Comparison of ENCODE assay signal across 22 cellular contexts in genomic region chr3:12620729-12621128, GRCh38.
"Had no signal": no experiment of that assay in that cellular context is flagged by ENCODE, and none has a peak within 500 bp of the region (broad histone marks: within the 10 kb centered on the region; RNA-seq: fewer than 3 reads in every experiment).

No MANE protein-coding gene starts in this region.

- H3K4me2 ChIP-seq: SK-N-SH, smooth muscle cell had no signal

- H3K27me3 Mint-ChIP-seq: activated naive CD4-positive, alpha-beta T cell treated with anti-CD3 and anti-CD28 coated beads, Interleukin-2, amount 50 U/mL, for 24 hours; progenitor cell of endocrine pancreas had no signal

- H3K9me3 Mint-ChIP-seq: activated naive CD4-positive, alpha-beta T cell treated with anti-CD3 and anti-CD28 coated beads, Interleukin-2, amount 50 U/mL, for 24 hours; nephron progenitor cell; T-helper 1 cell treated with Interleukin-12 subunit alpha and Interleukin-12 subunit beta and Interleukin-4 antibody, amounts not matched to agents 30 μg/mL and 1 μg/mL, for 36 hours had no signal

- H3K27me3 ChIP-seq: esophagus muscularis mucosa, stomach, testis, upper lobe of right lung had no signal

- FAIRE-seq: TTC549 had no signal

- H3K9me3 ChIP-seq: esophagus muscularis mucosa, SK-N-SH, stomach, testis, upper lobe of right lung had no signal

- H3K9ac ChIP-seq: SK-N-SH had no signal

- H3K27ac ChIP-seq: coronary artery, esophagus muscularis mucosa, stomach, testis, upper lobe of right lung had no signal

- H3K4me3 ChIP-seq: coronary artery, esophagus muscularis mucosa, smooth muscle cell, stomach, testis, upper lobe of right lung had no signal

- ATAC-seq: activated CD4-positive, CD25-positive, alpha-beta regulatory T cell treated with anti-CD3 and anti-CD28 coated beads, Interleukin-2, amount 50 U/mL, for 24 hours; right cardiac atrium; upper lobe of right lung had no signal

- H3K4me3 Mint-ChIP-seq: activated naive CD4-positive, alpha-beta T cell treated with anti-CD3 and anti-CD28 coated beads, Interleukin-2, amount 50 U/mL, for 24 hours; nephron progenitor cell; T-helper 1 cell treated with Interleukin-12 subunit alpha and Interleukin-12 subunit beta and Interleukin-4 antibody, amounts not matched to agents 30 μg/mL and 1 μg/mL, for 36 hours had no signal

- H3K4me1 ChIP-seq: testis had no signal

- DNase-seq: activated CD4-positive, alpha-beta T cell treated with anti-CD3 and anti-CD28 coated beads, Interleukin-2, amount 50 U/mL, for 4 hours; activated effector memory CD4-positive, alpha-beta T cell treated with Interleukin-2 at 50 U/mL for 16 hours; amniotic stem cell; effector CD4-positive, alpha-beta T cell; glutamatergic neuron; kidney glomerular epithelial cell; nephron progenitor cell; SK-N-SH; stimulated activated CD4-positive, alpha-beta T cell treated with anti-CD3 and anti-CD28 coated beads, Interleukin-4, amount 100 ng/mL, for 4 hours; stimulated activated CD8-positive, alpha-beta memory T cell treated with anti-CD3 and anti-CD28 coated beads, Interleukin-4, amount 100 ng/mL, for 48 hours; stomach; testis; upper lobe of right lung had no signal

- H3K27ac Mint-ChIP-seq: activated naive CD4-positive, alpha-beta T cell treated with anti-CD3 and anti-CD28 coated beads, Interleukin-2, amount 50 U/mL, for 24 hours; nephron progenitor cell; T-helper 1 cell treated with Interleukin-12 subunit alpha and Interleukin-12 subunit beta and Interleukin-4 antibody, amounts not matched to agents 30 μg/mL and 1 μg/mL, for 36 hours had no signal
